ENCODE assay signal across 15 cellular contexts in genomic region chr12:25713264-25713663, GRCh38.
DNase-seq lines count a peak whose midpoint lies in the region; ATAC-seq and TF ChIP-seq lines count a peak whose summit lies in the region.
"Had no signal": no experiment of that assay in that cellular context is flagged by ENCODE, and none has a peak within 500 bp of the region (broad histone marks: within the 10 kb centered on the region; RNA-seq: fewer than 3 reads in every experiment).

No MANE protein-coding gene starts in this region.

- H3K9me3 ChIP-seq in MM.1S (replicated peaks; ENCODE audit: insufficient read depth, low read length) (no peaks in the 10 kb centered on the region), tibial artery (peaks cover 0 to 7% (median 0%) of the 10 kb centered on the region in 3 donors)
- H3K9me3 ChIP-seq: thyroid gland had no signal

- H3F3A ChIP-seq in MM.1S (ENCODE audit: insufficient read depth, low read length), result peaks cover 18% of the 10 kb centered on the region

- intact Hi-C loops in tibial artery (cut with DNase I; ENCODE audit: low total_unique reads), result no loop called here

- H3K9ac ChIP-seq in MM.1S (ENCODE audit: low read length), result peak overlapping the region; percentile 16; the same call in 1 of the 2 replicates

- DNase-seq in MM.1S (peak; percentile 90), tibial artery (no peak), middle frontal gyrus (ENCODE audit: extremely low spot score, low spot score) (no peak), NCI-H510A treated with DMSO at 0.1 percent for 48 hours (lab: John Stamatoyannopoulos, UW) (no peak)
- DNase-seq in effector CD8-positive, alpha-beta T cell (lab: John Stamatoyannopoulos, UW), result no peak
- DNase-seq: activated naive CD8-positive, alpha-beta T cell treated with anti-CD3 and anti-CD28 coated beads, Interleukin-2, amount 10 ng/mL, durations not matched to agents 7 days and 5 days; CD4-positive, CD25-positive, alpha-beta regulatory T cell; dorsolateral prefrontal cortex; mammary epithelial cell; NCI-H345; thyroid gland had no signal

- H3K27ac ChIP-seq in MM.1S (ENCODE audit: low read length), result peak overlapping the region; percentile 76
- no peak overlapping the region for H3K27ac ChIP-seq in tibial artery
- H3K27ac ChIP-seq: dorsolateral prefrontal cortex, SK-N-MC, thyroid gland had no signal

- H2AFZ ChIP-seq in MM.1S (ENCODE audit: low read length), result peak overlapping the region; percentile 13

- no peaks in the 10 kb centered on the region for H3K36me3 ChIP-seq in MM.1S (replicated peaks; ENCODE audit: insufficient read depth, low read length)
- H3K36me3 ChIP-seq in tibial artery, result no peaks in the 10 kb centered on the region
- H3K36me3 ChIP-seq: thyroid gland had no signal

- TF ChIP-seq CTCF in MM.1S (IDR thresholded peaks at IDR 0.05; ENCODE audit: low read length) (no peak), tibial artery (IDR thresholded peaks at IDR 0.05) (no peak)

- H3K79me2 ChIP-seq in MM.1S (ENCODE audit: low read length), result no peaks in the 10 kb centered on the region

- ATAC-seq in GM18858 (IDR thresholded peaks at IDR 0.05; ENCODE audit: unreplicated experiment), result peak; percentile 99
- ATAC-seq in GM21381 (IDR thresholded peaks at IDR 0.05; ENCODE audit: unreplicated experiment), result peak; percentile 98
- ATAC-seq in HG03025 (IDR thresholded peaks at IDR 0.05; ENCODE audit: low FRiP score, unreplicated experiment), result peak; percentile 100

- peaks cover 20% of the 10 kb centered on the region for H3K4me1 ChIP-seq in MM.1S (ENCODE audit: low read length)
- H3K4me1 ChIP-seq in tibial artery, result no peaks in the 10 kb centered on the region
- H3K4me1 ChIP-seq: thyroid gland had no signal

- peak overlapping the region; percentile 71 for H3K4me2 ChIP-seq in MM.1S (ENCODE audit: low read depth, low read length)

- H3K27me3 ChIP-seq in MM.1S (replicated peaks; ENCODE audit: insufficient read depth, low read length) (no peaks in the 10 kb centered on the region), tibial artery (no peaks in the 10 kb centered on the region)
- H3K27me3 ChIP-seq: thyroid gland had no signal

- H3K4me3 ChIP-seq in MM.1S (ENCODE audit: low read length), result peak overlapping the region; percentile 43
- H3K4me3 ChIP-seq in tibial artery, result no peak overlapping the region
- H3K4me3 ChIP-seq: dorsolateral prefrontal cortex, SK-N-MC, thyroid gland had no signal

- H3K9me2 ChIP-seq in MM.1S (replicated peaks; ENCODE audit: insufficient read depth, low read length), result no peaks in the 10 kb centered on the region

- H4K20me1 ChIP-seq in MM.1S (ENCODE audit: insufficient read depth, low read length), result no peaks in the 10 kb centered on the region
